ENCODE assay signal across 29 cellular contexts in the genomic region with DNA sequence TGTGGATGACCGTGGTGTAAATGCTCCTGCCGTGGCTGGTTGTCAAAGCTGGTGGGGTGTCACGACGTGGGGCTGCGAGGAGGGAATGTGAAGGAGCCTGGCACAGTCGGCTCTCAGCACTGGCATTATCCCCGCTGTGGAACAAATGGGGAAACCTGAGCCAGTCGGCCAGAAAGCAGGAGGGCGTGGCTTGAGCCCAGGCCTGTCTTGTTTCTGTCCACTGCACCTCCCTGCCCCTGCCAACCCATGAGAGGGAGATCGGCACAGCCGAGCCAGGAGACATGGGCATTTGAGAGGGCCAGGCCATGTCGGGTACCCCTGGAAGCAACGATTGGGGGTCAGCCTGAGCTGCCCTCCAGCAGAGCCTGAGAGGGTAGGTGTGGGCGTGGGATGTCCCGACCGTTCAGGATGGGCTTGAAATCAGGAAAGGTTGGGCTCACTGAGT. TPM values are rescaled to one million over a fixed set of nuclear protein-coding genes. Genes with fewer than 3 reads are reported as not detected.
DNase-seq lines count a peak whose midpoint lies in the region; ATAC-seq and TF ChIP-seq lines count a peak whose summit lies in the region.
"Had no signal": no experiment of that assay in that cellular context is flagged by ENCODE, and none has a peak within 500 bp of the region (broad histone marks: within the 10 kb centered on the region; RNA-seq: fewer than 3 reads in every experiment).

No MANE protein-coding gene starts in this region.

- ATAC-seq in GM21825 (IDR thresholded peaks at IDR 0.05; ENCODE audit: unreplicated experiment) (no peak), GM19452 (IDR thresholded peaks at IDR 0.05; ENCODE audit: unreplicated experiment) (no peak)
- ATAC-seq: A549; CD8-positive, alpha-beta T cell; gastroesophageal sphincter; left lung; naive thymus-derived CD8-positive, alpha-beta T cell had no signal

- no peaks in the 10 kb centered on the region for H3K4me1 ChIP-seq in SJCRH30
- no peaks in the 10 kb centered on the region for H3K4me1 ChIP-seq in spleen
- H3K4me1 ChIP-seq: A549, gastroesophageal sphincter, left lung, vagina had no signal

- H3K9me3 ChIP-seq in SJCRH30 (replicated peaks) = no peaks in the 10 kb centered on the region
- no peaks in the 10 kb centered on the region for H3K9me3 ChIP-seq in spleen
- H3K9me3 ChIP-seq: A549, gastroesophageal sphincter, left lung, SK-N-SH, thoracic aorta, vagina had no signal

- intact Hi-C loops in spleen (cut with DNase I; ENCODE audit: low total_unique reads) = no loop called here

- H3K27me3 ChIP-seq in SJCRH30 (peaks cover 3% of the 10 kb centered on the region; the same call in 1 of the 2 replicates), spleen (replicated peaks in 1 of 7) (peaks cover 0 to 6% (median 0%) of the 10 kb centered on the region in 7 donors)
- H3K27me3 ChIP-seq: left lung, vagina had no signal

- H3K4me3 ChIP-seq in SJCRH30 (no peak overlapping the region), spleen (no peak overlapping the region)
- H3K4me3 ChIP-seq: A549, gastroesophageal sphincter, left lung, thoracic aorta, vagina had no signal

- peak; percentile 30 for DNase-seq in activated effector memory CD4-positive, alpha-beta T cell treated with anti-CD3 and anti-CD28 coated beads, Interleukin-2, amount 50 U/mL, for 16 hours
- DNase-seq in activated effector memory CD4-positive, alpha-beta T cell treated with Interleukin-2 at 50 U/mL for 16 hours = no peak
- DNase-seq in SJCRH30 (peak; percentile 41 to 58), myocyte (ENCODE audit: low read depth) (peak; percentile 76), spleen (peak; percentile 58), Ammon's horn (ENCODE audit: low spot score) (no peak)
- DNase-seq: activated CD4-positive, alpha-beta T cell treated with anti-CD3 and anti-CD28 coated beads for 1 hour; activated CD8-positive, alpha-beta memory T cell treated with anti-CD3 and anti-CD28 coated beads for 24 hours; activated gamma-delta T cell treated with Interleukin-2 at 50 U/mL for 16 hours; AML-193; CD8-positive, alpha-beta T cell; dermis blood vessel endothelial cell; hypothalamus; naive thymus-derived CD8-positive, alpha-beta T cell; NCI-H1105; NCI-H1930; NCI-H226; retina; RPMI8226; SK-N-SH; stimulated activated naive CD4-positive, alpha-beta T cell treated with Interleukin-2 at 50 U/mL for 16 hours had no signal

- TF ChIP-seq POLR2A in spleen (IDR thresholded peaks at IDR 0.05) = no peak

- 64 to 79% (median 78%) methylated on average over 12 to 16 of the region's 16 CpGs for WGBS in spleen, 5 donors

- TF ChIP-seq CTCF in spleen (IDR thresholded peaks at IDR 0.05 in 8 of 11, conservative IDR thresholded peaks at IDR 0.05 in 3 of 11) = no peak

- no peaks in the 10 kb centered on the region for H3K36me3 ChIP-seq in SJCRH30
- H3K36me3 ChIP-seq in spleen = no peaks in the 10 kb centered on the region
- H3K36me3 ChIP-seq: gastroesophageal sphincter, left lung, thoracic aorta, vagina had no signal

- H3K27ac ChIP-seq in SJCRH30 (no peak overlapping the region), spleen (no peak overlapping the region)
- H3K27ac ChIP-seq: A549, gastroesophageal sphincter, left lung, thoracic aorta, vagina had no signal

RNA-seq across cellular contexts. Expression of a gene that starts 44.5 kb away (rescaled TPM):
- total RNA-seq in SJCRH30 (2014; rRNA removed; shearing (Covaris generic)) = 269 and 274 TPM in 2 replicates
- total RNA-seq in myocyte (260 and 472 TPM in 2 replicates), spleen (100 to 1,000 TPM; 100 to 164 (median 131) TPM)
- polyA plus RNA-seq in myocyte (2012) = 210 TPM
- polyA plus RNA-seq in spleen = 10 to 100 TPM; 29.7 to 60.5 (median 56.0) TPM

RNA-seq across cellular contexts. Expression of a gene that starts 46.7 kb away (rescaled TPM):
- 0.23 and 0.40 TPM in 2 replicates for total RNA-seq in SJCRH30 (2014; rRNA removed; shearing (Covaris generic))
- total RNA-seq in myocyte = 0.68 TPM in 1 of 2 replicates, not detected in the other
- polyA plus RNA-seq in myocyte (2012) = 0.87 TPM
- 1 to 10 TPM in 2 of 7 donors, under 1 TPM in 2, not detected in 3; 0.23 to 9.2 (median 0.93) TPM for total RNA-seq in spleen
- under 1 TPM; 0.45 to 0.70 (median 0.54) TPM for polyA plus RNA-seq in spleen
- total RNA-seq: CD8-positive, alpha-beta T cell; osteocyte had no signal

Comparison
In these comparisons a context has a peak if more than half of its experiments do, and no peak if none do; other contexts are left out.
1. DNase-seq: peak in activated effector memory CD4-positive, alpha-beta T cell treated with anti-CD3 and anti-CD28 coated beads, Interleukin-2, amount 50 U/mL, for 16 hours (single experiment), SJCRH30 (2 of 2), myocyte (single experiment) and spleen (single experiment); none in activated effector memory CD4-positive, alpha-beta T cell treated with Interleukin-2 at 50 U/mL for 16 hours (single experiment) and Ammon's horn (single experiment).